Comparison of ENCODE assay signal across 8 cellular contexts in the genomic region with DNA sequence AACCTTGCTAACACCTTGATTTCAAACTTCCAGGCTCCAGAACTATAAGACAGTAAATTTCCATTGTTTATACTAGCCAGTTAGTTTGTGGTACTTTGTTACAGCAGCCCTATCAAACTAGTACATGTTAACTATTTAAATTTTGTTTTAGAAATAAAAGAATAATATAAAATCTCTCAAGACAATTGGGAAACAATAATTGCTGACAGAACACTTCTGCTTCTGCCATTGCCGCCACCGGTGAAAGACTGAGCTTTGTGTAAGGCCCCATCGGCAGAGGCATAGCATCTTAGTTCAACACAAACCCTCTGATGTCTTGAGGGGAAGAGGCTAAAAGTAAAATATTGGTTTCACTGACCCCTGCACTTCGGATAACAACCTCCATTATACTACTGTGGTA.
"Had no signal": no experiment of that assay in that cellular context is flagged by ENCODE, and none has a peak within 500 bp of the region (broad histone marks: within the 10 kb centered on the region; RNA-seq: fewer than 3 reads in every experiment).

No MANE protein-coding gene starts in this region.

- ATAC-seq: GM23338, HCT116, K562 had no signal

- DNase-seq: H7, HFFc6, KG1 had no signal

- H3K4me2 ChIP-seq: GM23338 had no signal

- H3K27ac Mint-ChIP-seq: GM23338, HFFc6 had no signal

- H3K4me3 Mint-ChIP-seq: GM23338, HFFc6 had no signal

- H3K36me3 ChIP-seq: HAP-1 had no signal

- H3K4me3 ChIP-seq: GM23338, HAP-1, K562 had no signal

- H3K9me3 Mint-ChIP-seq: GM23338 had no signal

- FAIRE-seq: HTR-8/SVneo, K562 had no signal

- H3K4me1 ChIP-seq: HAP-1 had no signal

- H3K9me3 ChIP-seq: HAP-1 had no signal

- H2AFZ ChIP-seq: GM23338 had no signal
